ENCODE assay signal across 1 cellular context in the genomic region with DNA sequence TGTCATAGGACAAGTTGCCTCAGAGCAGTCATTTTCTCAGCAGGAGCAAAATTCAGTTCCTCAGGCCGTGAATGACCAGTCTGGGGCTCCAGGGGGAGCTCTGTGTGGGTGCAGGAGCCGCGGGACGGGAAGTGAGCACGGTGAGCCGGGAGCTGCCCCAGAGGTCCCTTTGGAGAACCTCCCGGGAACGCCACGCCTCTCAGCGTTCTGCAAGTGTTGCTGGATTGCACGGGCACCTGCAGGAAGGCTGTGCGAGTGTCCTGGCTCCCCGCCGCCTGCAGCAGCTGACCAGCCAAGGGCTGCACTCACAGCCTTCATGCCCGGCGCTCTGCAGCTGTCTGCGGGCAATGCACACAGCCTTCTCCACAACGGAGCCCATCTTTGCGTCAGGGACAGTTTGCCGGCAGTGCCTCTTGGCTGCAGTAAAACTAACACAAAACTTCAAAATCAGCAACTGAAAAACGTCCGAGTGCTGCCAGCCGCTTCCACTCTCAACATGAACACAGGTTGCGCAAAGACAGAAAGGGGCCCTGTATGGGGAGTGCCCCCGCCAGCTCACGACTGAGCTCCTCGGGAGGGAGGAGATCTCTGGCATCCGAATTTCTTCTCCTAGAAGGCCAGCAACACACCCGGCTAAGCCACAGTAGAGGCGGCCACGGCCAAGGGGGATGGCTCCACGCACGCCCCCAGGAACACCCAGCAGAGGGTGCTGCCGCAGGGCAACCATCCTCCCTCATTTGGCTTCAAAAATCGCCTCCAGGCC.
TF ChIP-seq lines count a peak whose summit lies in the region.

No MANE protein-coding gene starts in this region.

TF ChIP-seq in HepG2, 621 proteins besides CTCF, POLR2A, EP300 and RAD21 (continues in another document):
- TF ChIP-seq ATRX (CRISPR knock-in tag; IDR thresholded peaks at IDR 0.05; ENCODE audit: borderline replicate concordance) (no peak), TARDBP (CRISPR knock-in tag; IDR thresholded peaks at IDR 0.05) (no peak), ZNF253 (CRISPR knock-in tag; IDR thresholded peaks at IDR 0.05; ENCODE audit: borderline replicate concordance) (no peak), ZFP41 (CRISPR knock-in tag; IDR thresholded peaks at IDR 0.05; ENCODE audit: borderline replicate concordance) (no peak), RCOR2 (CRISPR knock-in tag; IDR thresholded peaks at IDR 0.05) (no peak), CBX5 (CRISPR knock-in tag; IDR thresholded peaks at IDR 0.05; ENCODE audit: borderline replicate concordance) (no peak), STAG1 (CRISPR knock-in tag; IDR thresholded peaks at IDR 0.05) (peak; percentile 56), PHF8 (CRISPR knock-in tag; IDR thresholded peaks at IDR 0.05) (no peak), DR1 (CRISPR knock-in tag; IDR thresholded peaks at IDR 0.05) (peak; percentile 47; the same call in 1 of the 2 replicates), POLR2AphosphoS2 (IDR thresholded peaks at IDR 0.05; ENCODE audit: low read depth, low read length) (no peak), ZNF205 (CRISPR knock-in tag; IDR thresholded peaks at IDR 0.05) (no peak), ZNF280D (CRISPR knock-in tag; IDR thresholded peaks at IDR 0.05) (no peak), ZNF142 (CRISPR knock-in tag; IDR thresholded peaks at IDR 0.05) (peak; percentile 94), XRCC5 (optimal IDR thresholded peaks at IDR 0.05; ENCODE audit: low read length) (peak; percentile 80), ZEB1 (IDR thresholded peaks at IDR 0.05; ENCODE audit: insufficient replicate concordance, low read depth) (no peak), ZBTB8A (CRISPR knock-in tag; IDR thresholded peaks at IDR 0.05; ENCODE audit: borderline replicate concordance, low read depth) (no peak), PAWR (CRISPR knock-in tag; IDR thresholded peaks at IDR 0.05; ENCODE audit: borderline replicate concordance) (no peak), RARG (CRISPR knock-in tag; IDR thresholded peaks at IDR 0.05; ENCODE audit: low read depth) (no peak), ZFP91 (CRISPR knock-in tag; IDR thresholded peaks at IDR 0.05; ENCODE audit: borderline replicate concordance) (no peak), ZNF143 (CRISPR knock-in tag; IDR thresholded peaks at IDR 0.05) (no peak), ZNF772 (CRISPR knock-in tag; IDR thresholded peaks at IDR 0.05) (no peak), CEBPG (CRISPR knock-in tag; IDR thresholded peaks at IDR 0.05) (no peak), TAF15 (IDR thresholded peaks at IDR 0.05; ENCODE audit: low read depth, low read length, poor library complexity, severe bottlenecking) (no peak), HOXD1 (CRISPR knock-in tag; IDR thresholded peaks at IDR 0.05) (no peak), GABPB1 (CRISPR knock-in tag; IDR thresholded peaks at IDR 0.05) (no peak)
- TF ChIP-seq, protein P1, sequence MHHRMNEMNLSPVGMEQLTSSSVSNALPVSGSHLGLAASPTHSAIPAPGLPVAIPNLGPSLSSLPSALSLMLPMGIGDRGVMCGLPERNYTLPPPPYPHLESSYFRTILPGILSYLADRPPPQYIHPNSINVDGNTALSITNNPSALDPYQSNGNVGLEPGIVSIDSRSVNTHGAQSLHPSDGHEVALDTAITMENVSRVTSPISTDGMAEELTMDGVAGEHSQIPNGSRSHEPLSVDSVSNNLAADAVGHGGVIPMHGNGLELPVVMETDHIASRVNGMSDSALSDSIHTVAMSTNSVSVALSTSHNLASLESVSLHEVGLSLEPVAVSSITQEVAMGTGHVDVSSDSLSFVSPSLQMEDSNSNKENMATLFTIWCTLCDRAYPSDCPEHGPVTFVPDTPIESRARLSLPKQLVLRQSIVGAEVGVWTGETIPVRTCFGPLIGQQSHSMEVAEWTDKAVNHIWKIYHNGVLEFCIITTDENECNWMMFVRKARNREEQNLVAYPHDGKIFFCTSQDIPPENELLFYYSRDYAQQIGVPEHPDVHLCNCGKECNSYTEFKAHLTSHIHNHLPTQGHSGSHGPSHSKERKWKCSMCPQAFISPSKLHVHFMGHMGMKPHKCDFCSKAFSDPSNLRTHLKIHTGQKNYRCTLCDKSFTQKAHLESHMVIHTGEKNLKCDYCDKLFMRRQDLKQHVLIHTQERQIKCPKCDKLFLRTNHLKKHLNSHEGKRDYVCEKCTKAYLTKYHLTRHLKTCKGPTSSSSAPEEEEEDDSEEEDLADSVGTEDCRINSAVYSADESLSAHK (CRISPR knock-in tag; IDR thresholded peaks at IDR 0.05; ENCODE audit: borderline replicate concordance) = no peak
- TF ChIP-seq, protein P2, sequence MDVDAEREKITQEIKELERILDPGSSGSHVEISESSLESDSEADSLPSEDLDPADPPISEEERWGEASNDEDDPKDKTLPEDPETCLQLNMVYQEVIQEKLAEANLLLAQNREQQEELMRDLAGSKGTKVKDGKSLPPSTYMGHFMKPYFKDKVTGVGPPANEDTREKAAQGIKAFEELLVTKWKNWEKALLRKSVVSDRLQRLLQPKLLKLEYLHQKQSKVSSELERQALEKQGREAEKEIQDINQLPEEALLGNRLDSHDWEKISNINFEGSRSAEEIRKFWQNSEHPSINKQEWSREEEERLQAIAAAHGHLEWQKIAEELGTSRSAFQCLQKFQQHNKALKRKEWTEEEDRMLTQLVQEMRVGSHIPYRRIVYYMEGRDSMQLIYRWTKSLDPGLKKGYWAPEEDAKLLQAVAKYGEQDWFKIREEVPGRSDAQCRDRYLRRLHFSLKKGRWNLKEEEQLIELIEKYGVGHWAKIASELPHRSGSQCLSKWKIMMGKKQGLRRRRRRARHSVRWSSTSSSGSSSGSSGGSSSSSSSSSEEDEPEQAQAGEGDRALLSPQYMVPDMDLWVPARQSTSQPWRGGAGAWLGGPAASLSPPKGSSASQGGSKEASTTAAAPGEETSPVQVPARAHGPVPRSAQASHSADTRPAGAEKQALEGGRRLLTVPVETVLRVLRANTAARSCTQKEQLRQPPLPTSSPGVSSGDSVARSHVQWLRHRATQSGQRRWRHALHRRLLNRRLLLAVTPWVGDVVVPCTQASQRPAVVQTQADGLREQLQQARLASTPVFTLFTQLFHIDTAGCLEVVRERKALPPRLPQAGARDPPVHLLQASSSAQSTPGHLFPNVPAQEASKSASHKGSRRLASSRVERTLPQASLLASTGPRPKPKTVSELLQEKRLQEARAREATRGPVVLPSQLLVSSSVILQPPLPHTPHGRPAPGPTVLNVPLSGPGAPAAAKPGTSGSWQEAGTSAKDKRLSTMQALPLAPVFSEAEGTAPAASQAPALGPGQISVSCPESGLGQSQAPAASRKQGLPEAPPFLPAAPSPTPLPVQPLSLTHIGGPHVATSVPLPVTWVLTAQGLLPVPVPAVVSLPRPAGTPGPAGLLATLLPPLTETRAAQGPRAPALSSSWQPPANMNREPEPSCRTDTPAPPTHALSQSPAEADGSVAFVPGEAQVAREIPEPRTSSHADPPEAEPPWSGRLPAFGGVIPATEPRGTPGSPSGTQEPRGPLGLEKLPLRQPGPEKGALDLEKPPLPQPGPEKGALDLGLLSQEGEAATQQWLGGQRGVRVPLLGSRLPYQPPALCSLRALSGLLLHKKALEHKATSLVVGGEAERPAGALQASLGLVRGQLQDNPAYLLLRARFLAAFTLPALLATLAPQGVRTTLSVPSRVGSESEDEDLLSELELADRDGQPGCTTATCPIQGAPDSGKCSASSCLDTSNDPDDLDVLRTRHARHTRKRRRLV (CRISPR knock-in tag; IDR thresholded peaks at IDR 0.05) = no peak
- TF ChIP-seq, protein P3, sequence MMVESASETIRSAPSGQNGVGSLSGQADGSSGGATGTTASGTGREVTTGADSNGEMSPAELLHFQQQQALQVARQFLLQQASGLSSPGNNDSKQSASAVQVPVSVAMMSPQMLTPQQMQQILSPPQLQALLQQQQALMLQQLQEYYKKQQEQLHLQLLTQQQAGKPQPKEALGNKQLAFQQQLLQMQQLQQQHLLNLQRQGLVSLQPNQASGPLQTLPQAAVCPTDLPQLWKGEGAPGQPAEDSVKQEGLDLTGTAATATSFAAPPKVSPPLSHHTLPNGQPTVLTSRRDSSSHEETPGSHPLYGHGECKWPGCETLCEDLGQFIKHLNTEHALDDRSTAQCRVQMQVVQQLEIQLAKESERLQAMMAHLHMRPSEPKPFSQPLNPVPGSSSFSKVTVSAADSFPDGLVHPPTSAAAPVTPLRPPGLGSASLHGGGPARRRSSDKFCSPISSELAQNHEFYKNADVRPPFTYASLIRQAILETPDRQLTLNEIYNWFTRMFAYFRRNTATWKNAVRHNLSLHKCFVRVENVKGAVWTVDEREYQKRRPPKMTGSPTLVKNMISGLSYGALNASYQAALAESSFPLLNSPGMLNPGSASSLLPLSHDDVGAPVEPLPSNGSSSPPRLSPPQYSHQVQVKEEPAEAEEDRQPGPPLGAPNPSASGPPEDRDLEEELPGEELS (CRISPR knock-in tag; IDR thresholded peaks at IDR 0.05) = no peak
- TF ChIP-seq, protein P4, sequence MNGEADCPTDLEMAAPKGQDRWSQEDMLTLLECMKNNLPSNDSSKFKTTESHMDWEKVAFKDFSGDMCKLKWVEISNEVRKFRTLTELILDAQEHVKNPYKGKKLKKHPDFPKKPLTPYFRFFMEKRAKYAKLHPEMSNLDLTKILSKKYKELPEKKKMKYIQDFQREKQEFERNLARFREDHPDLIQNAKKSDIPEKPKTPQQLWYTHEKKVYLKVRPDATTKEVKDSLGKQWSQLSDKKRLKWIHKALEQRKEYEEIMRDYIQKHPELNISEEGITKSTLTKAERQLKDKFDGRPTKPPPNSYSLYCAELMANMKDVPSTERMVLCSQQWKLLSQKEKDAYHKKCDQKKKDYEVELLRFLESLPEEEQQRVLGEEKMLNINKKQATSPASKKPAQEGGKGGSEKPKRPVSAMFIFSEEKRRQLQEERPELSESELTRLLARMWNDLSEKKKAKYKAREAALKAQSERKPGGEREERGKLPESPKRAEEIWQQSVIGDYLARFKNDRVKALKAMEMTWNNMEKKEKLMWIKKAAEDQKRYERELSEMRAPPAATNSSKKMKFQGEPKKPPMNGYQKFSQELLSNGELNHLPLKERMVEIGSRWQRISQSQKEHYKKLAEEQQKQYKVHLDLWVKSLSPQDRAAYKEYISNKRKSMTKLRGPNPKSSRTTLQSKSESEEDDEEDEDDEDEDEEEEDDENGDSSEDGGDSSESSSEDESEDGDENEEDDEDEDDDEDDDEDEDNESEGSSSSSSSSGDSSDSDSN (CRISPR knock-in tag; IDR thresholded peaks at IDR 0.05) = 0 out of 2 replicates have a peak, but pooled peaks have one; percentile 31
